ENCODE assay signal across 27 cellular contexts in genomic region chr2:77147154-77147553, GRCh38.
"Had no signal": no experiment of that assay in that cellular context is flagged by ENCODE, and none has a peak within 500 bp of the region (broad histone marks: within the 10 kb centered on the region; RNA-seq: fewer than 3 reads in every experiment).

No MANE protein-coding gene starts in this region.

- H3K4me3 ChIP-seq: body of pancreas, gastrocnemius medialis, ovary, prostate gland, right atrium auricular region, smooth muscle cell had no signal

- H3K36me3 ChIP-seq: gastrocnemius medialis, ovary, prostate gland, right atrium auricular region had no signal

- H3K27ac ChIP-seq: body of pancreas, gastrocnemius medialis, ovary, prostate gland, right atrium auricular region had no signal

- ATAC-seq: activated CD4-positive, alpha-beta T cell treated with anti-CD3 and anti-CD28 coated beads for 36 hours; activated naive CD4-positive, alpha-beta T cell treated with anti-CD3 and anti-CD28 coated beads, Interleukin-2, amount 50 U/mL, for 72 hours; activated T-cell treated with anti-CD3 and anti-CD28 coated beads, Interleukin-2, amount 50 U/mL, for 72 hours; body of pancreas; effector memory CD8-positive, alpha-beta T cell; gastrocnemius medialis; left cardiac atrium; stimulated activated memory B cell treated with anti-CD40 and anti-IgM and Interleukin-4, amounts not matched to agents 10 μg/mL and 1 μg/mL and 100 μg/mL, for 72 hours; stimulated activated naive CD8-positive, alpha-beta T cell treated with anti-CD3 and anti-CD28 coated beads, Interleukin-15, amount 100 ng/mL, for 72 hours had no signal

- H3K9me3 ChIP-seq: body of pancreas, gastrocnemius medialis, ovary, prostate gland, right atrium auricular region had no signal

- H3K27me3 ChIP-seq: body of pancreas, gastrocnemius medialis, ovary, right atrium auricular region had no signal

- H3K4me1 ChIP-seq: body of pancreas, gastrocnemius medialis, prostate gland, right atrium auricular region had no signal

- DNase-seq: activated CD4-positive, alpha-beta T cell treated with anti-CD3 and anti-CD28 coated beads for 36 hours; activated CD4-positive, alpha-beta T cell treated with anti-CD3 and anti-CD28 coated beads, Interleukin-2, amount 50 U/mL, for 4 hours; activated CD4-positive, CD25-positive, alpha-beta regulatory T cell; activated naive CD4-positive, alpha-beta T cell; activated T-cell treated with anti-CD3 and anti-CD28 coated beads for 4 hours; activated T-cell treated with anti-CD3 and anti-CD28 coated beads, Interleukin-2, amount 50 U/mL, for 72 hours; anterior cingulate cortex; body of pancreas; cortex of kidney; effector memory CD8-positive, alpha-beta T cell; erythroblast; gastrocnemius medialis; glutamatergic neuron; left cardiac atrium; naive B cell; nephron progenitor cell; ovary; stimulated activated CD4-positive, alpha-beta T cell treated with anti-CD3 and anti-CD28 coated beads, Interleukin-1b, Interleukin-23, amount 100 ng/mL, for 48 hours; stimulated activated CD4-positive, alpha-beta T cell treated with anti-CD3 and anti-CD28 coated beads, Interleukin-4, amount 100 ng/mL, for 4 hours; stimulated activated CD8-positive, alpha-beta memory T cell treated with anti-CD3 and anti-CD28 coated beads, Interleukin-4, amount 100 ng/mL, for 48 hours; stimulated activated naive CD8-positive, alpha-beta T cell treated with anti-CD3 and anti-CD28 coated beads, Interleukin-15, amount 100 ng/mL, for 72 hours; substantia nigra had no signal
